In the genomic region with DNA sequence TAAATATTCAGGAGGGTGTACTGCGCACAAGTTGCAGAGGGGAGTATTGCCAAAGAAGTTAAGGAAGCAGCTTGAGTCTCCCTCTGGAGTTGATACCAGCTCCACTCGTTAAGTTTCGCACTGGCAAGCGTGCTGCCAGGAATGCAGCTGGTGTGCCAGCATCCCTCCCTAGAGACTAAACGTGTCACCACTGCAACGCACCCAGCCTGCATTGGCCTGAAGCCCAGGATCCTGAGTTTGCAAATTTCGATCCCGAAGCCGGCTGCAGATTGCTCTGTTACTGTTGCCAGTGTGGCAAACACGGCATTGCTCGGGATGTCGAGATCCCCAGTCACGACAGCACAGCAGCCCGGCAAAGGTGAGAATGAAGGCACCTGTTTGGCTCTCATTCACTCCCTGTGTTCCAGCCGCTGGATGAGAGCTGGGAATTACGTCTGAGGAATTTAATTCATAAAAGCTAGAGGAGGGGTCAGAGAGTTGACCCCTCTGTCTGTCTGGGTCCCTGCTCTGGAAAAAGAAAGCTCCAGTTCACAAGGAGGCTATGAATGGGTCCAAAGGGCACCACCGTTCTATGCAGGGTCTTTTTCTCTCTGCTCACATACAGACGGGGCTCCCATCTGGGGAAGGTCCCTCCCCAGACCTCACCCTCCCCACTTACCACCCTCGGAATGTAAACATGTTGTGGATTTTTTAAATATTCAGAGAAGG, we compare ENCODE assay signal across 8 cellular contexts.
DNase-seq lines count a peak whose midpoint lies in the region; ATAC-seq and TF ChIP-seq lines count a peak whose summit lies in the region.

No MANE protein-coding gene starts in this region.

- H3K36me3 ChIP-seq in BE2C (peaks cover 13% of the 10 kb centered on the region), liver (ENCODE audit: control insufficient read depth in 4 of 4, insufficient read depth in 3 of 4, low read depth in 1 of 4, low read length in 3 of 4) (peaks cover 0 to 8% (median 3%) of the 10 kb centered on the region in 4 donors), transverse colon (no peaks in the 10 kb centered on the region)

- 10% methylated on average over 19 of the region's 19 CpGs for WGBS in liver
- 14% methylated on average over 19 of the region's 19 CpGs; no CpG with 5 or more reads in 1 of the 2 donors for WGBS in transverse colon (ENCODE audit: low coverage in 1 of 2), 2 donors

- intact Hi-C loops in transverse colon (cut with DNase I; ENCODE audit: low total_unique reads) = no loop called here

- DNase-seq in BE2C (peak; percentile 85), NCI-H2107 (lab: John Stamatoyannopoulos, UW) (peak; percentile 50), choroid plexus epithelial cell (ENCODE audit: low read depth) (peak; percentile 91), transverse colon (peak; percentile 78), NCI-H524 treated with DMSO at 0.1 percent for 48 hours (lab: John Stamatoyannopoulos, UW) (no peak)

- H3K4me3 ChIP-seq in BE2C (ENCODE audit: low read depth, low read length) (peak overlapping the region; percentile 55), choroid plexus epithelial cell (ENCODE audit: low read depth, low read length) (peak overlapping the region; percentile 29), liver (ENCODE audit: low read depth in 1 of 3, low read length in 3 of 3) (peak overlapping the region in 2 of 3 donors; percentile 45 to 47), transverse colon (peak overlapping the region in 2 of 4 donors; percentile 16 to 28)

- H3K4me1 ChIP-seq in BE2C (peaks cover 18% of the 10 kb centered on the region), liver (ENCODE audit: control insufficient read depth in 4 of 4, insufficient read depth in 4 of 4, low read length in 3 of 4) (peaks cover 8 to 19% (median 11%) of the 10 kb centered on the region in 4 donors), transverse colon (peaks cover 0 to 25% (median 10%) of the 10 kb centered on the region in 4 donors)

- in situ Hi-C loops in transverse colon (cut with MboI; ENCODE audit: low pct_ligation_motif_present in 1 of 4, low pct_unique_long_range_greater_than_20kb in 1 of 4, low sequenced_read_pairs in 3 of 4) = no loop called here

- peak; percentile 57 to 69 for TF ChIP-seq RAD21 in liver (IDR thresholded peaks at IDR 0.05)

- no peak for TF ChIP-seq CTCF in BE2C (IDR thresholded peaks at IDR 0.05; ENCODE audit: low read depth, low read length)
- TF ChIP-seq CTCF in choroid plexus epithelial cell (conservative IDR thresholded peaks at IDR 0.05; ENCODE audit: low read depth, low read length) = peak; percentile 39
- TF ChIP-seq CTCF in liver (IDR thresholded peaks at IDR 0.05; ENCODE audit: low read depth, low read length, missing input control) = peak; percentile 3
- TF ChIP-seq CTCF in transverse colon (IDR thresholded peaks at IDR 0.05) = no peak

- no peak for TF ChIP-seq POLR2A in transverse colon (IDR thresholded peaks at IDR 0.05)

- no peaks in the 10 kb centered on the region for H3K27me3 ChIP-seq in BE2C
- no peaks in the 10 kb centered on the region for H3K27me3 ChIP-seq in liver (ENCODE audit: control insufficient read depth in 4 of 4, insufficient read depth in 4 of 4, low read length in 3 of 4)
- H3K27me3 ChIP-seq in transverse colon = no peaks in the 10 kb centered on the region

- H3K9me3 ChIP-seq in BE2C (no peaks in the 10 kb centered on the region), liver (ENCODE audit: control insufficient read depth in 4 of 4, low read length in 3 of 4) (no peaks in the 10 kb centered on the region), transverse colon (no peaks in the 10 kb centered on the region)

- no peak for ATAC-seq in GM21717 (IDR thresholded peaks at IDR 0.05; ENCODE audit: unreplicated experiment)
- no peak for ATAC-seq in GM19035 (IDR thresholded peaks at IDR 0.05; ENCODE audit: unreplicated experiment)

- no peak for TF ChIP-seq EP300 in transverse colon (IDR thresholded peaks at IDR 0.05; ENCODE audit: low read depth)

- peak overlapping the region; percentile 67 to 88 for H3K27ac ChIP-seq in liver (ENCODE audit: low read depth in 1 of 2, low read length in 2 of 2)
- H3K27ac ChIP-seq in transverse colon = peak overlapping the region; percentile 59 to 71 (median 66)

- H3K9ac ChIP-seq in liver (ENCODE audit: low read depth in 1 of 2, low read length in 2 of 2) = peak overlapping the region in 1 of 2 donors; percentile 73

TF ChIP-seq in liver, 16 proteins besides CTCF, POLR2A, EP300 and RAD21:
- TF ChIP-seq, protein P1, sequence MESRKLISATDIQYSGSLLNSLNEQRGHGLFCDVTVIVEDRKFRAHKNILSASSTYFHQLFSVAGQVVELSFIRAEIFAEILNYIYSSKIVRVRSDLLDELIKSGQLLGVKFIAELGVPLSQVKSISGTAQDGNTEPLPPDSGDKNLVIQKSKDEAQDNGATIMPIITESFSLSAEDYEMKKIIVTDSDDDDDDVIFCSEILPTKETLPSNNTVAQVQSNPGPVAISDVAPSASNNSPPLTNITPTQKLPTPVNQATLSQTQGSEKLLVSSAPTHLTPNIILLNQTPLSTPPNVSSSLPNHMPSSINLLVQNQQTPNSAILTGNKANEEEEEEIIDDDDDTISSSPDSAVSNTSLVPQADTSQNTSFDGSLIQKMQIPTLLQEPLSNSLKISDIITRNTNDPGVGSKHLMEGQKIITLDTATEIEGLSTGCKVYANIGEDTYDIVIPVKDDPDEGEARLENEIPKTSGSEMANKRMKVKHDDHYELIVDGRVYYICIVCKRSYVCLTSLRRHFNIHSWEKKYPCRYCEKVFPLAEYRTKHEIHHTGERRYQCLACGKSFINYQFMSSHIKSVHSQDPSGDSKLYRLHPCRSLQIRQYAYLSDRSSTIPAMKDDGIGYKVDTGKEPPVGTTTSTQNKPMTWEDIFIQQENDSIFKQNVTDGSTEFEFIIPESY (IDR thresholded peaks at IDR 0.05) = peak; percentile 47
- TF ChIP-seq, protein P2, sequence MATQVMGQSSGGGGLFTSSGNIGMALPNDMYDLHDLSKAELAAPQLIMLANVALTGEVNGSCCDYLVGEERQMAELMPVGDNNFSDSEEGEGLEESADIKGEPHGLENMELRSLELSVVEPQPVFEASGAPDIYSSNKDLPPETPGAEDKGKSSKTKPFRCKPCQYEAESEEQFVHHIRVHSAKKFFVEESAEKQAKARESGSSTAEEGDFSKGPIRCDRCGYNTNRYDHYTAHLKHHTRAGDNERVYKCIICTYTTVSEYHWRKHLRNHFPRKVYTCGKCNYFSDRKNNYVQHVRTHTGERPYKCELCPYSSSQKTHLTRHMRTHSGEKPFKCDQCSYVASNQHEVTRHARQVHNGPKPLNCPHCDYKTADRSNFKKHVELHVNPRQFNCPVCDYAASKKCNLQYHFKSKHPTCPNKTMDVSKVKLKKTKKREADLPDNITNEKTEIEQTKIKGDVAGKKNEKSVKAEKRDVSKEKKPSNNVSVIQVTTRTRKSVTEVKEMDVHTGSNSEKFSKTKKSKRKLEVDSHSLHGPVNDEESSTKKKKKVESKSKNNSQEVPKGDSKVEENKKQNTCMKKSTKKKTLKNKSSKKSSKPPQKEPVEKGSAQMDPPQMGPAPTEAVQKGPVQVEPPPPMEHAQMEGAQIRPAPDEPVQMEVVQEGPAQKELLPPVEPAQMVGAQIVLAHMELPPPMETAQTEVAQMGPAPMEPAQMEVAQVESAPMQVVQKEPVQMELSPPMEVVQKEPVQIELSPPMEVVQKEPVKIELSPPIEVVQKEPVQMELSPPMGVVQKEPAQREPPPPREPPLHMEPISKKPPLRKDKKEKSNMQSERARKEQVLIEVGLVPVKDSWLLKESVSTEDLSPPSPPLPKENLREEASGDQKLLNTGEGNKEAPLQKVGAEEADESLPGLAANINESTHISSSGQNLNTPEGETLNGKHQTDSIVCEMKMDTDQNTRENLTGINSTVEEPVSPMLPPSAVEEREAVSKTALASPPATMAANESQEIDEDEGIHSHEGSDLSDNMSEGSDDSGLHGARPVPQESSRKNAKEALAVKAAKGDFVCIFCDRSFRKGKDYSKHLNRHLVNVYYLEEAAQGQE (IDR thresholded peaks at IDR 0.05) = peak; percentile 39
- TF ChIP-seq GABPA (IDR thresholded peaks at IDR 0.05 in 1 of 2, conservative IDR thresholded peaks at IDR 0.05 in 1 of 2) = no peak
- no peak for TF ChIP-seq EGR1 (IDR thresholded peaks at IDR 0.05; ENCODE audit: low read depth in 2 of 2)
- TF ChIP-seq, protein P3, sequence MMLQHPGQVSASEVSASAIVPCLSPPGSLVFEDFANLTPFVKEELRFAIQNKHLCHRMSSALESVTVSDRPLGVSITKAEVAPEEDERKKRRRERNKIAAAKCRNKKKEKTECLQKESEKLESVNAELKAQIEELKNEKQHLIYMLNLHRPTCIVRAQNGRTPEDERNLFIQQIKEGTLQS (IDR thresholded peaks at IDR 0.05) = peak; percentile 40
- peak; percentile 23 for TF ChIP-seq FOXA1 (IDR thresholded peaks at IDR 0.05)
- TF ChIP-seq JUND (IDR thresholded peaks at IDR 0.05) = peak in 1 of 2 donors; percentile 80
- TF ChIP-seq, protein P4, sequence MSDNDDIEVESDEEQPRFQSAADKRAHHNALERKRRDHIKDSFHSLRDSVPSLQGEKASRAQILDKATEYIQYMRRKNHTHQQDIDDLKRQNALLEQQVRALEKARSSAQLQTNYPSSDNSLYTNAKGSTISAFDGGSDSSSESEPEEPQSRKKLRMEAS (IDR thresholded peaks at IDR 0.05) = peak; percentile 83
- peak; percentile 71 to 86 for TF ChIP-seq RXRA (IDR thresholded peaks at IDR 0.05)
- TF ChIP-seq HNF4A (conservative IDR thresholded peaks at IDR 0.05) = peak; percentile 60 to 64
- TF ChIP-seq SP1 (IDR thresholded peaks at IDR 0.05) = peak; percentile 79
- peak; percentile 48 for TF ChIP-seq FOXA2 (IDR thresholded peaks at IDR 0.05)
- peak; percentile 63 for TF ChIP-seq YY1 (IDR thresholded peaks at IDR 0.05)
- TF ChIP-seq TAF1 (conservative IDR thresholded peaks at IDR 0.05) = peak; percentile 44
- TF ChIP-seq HNF4G (IDR thresholded peaks at IDR 0.05) = no peak
- peak; percentile 86 for TF ChIP-seq NR2F2 (IDR thresholded peaks at IDR 0.05)

Comparison
In these comparisons a context has a peak if more than half of its experiments do, and no peak if none do; other contexts are left out.
1. CTCF ChIP-seq: peak in choroid plexus epithelial cell (single experiment) and liver (single experiment); none in BE2C (single experiment) and transverse colon (0 of 5).